In the genomic region with DNA sequence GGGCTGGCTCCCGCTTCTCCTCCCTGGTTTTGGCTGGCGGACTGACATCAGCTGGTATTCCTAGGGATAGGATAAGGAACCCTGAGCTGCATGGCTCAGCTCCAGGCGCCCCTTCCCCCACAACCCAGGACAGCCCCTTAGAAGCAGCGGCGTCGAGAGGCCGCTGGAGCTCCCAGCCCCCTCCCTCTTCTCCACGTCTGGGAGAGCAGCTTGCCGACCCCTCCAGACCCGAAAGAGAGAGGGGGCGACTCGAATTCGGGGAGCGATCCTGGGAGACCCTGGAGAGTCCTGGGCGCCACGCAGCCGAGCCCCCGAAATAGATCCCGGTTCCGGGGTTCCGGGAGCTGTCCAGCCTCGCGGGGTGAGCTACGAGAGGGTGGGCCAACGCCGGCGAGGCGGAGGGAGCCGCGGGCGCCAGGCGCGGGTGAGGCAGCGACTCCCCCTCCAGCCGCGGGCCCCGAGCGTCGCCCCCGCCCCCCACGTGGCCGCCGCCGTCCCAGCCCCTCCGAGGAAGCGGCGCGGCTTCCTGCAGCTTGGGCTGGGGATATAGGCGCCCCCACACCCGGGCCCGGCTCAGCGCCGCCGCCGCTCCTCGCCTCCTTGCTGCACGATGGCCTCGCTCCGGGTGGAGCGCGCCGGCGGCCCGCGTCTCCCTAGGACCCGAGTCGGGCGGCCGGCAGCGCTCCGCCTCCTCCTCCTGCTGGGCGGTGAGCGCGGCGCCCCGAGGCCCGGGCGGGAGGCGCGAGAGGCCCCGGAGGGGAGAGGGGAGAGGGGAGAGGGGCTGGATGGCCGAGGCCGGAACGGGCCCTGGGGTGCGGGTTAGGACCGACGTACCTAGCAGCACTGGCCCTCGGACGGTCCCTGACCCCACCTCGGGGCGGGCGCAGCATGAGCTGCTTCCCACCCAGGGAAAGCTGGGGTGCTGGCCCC, we compare ENCODE assay signal across 8 cellular contexts. TPM values are rescaled to one million over a fixed set of nuclear protein-coding genes. Genes with fewer than 3 reads are reported as not detected.
A peak's percentile ranks its signal among the peaks of the same experiment; 100 is the strongest.
DNase-seq lines count a peak whose midpoint lies in the region; ATAC-seq and TF ChIP-seq lines count a peak whose summit lies in the region.

A gene with protein sequence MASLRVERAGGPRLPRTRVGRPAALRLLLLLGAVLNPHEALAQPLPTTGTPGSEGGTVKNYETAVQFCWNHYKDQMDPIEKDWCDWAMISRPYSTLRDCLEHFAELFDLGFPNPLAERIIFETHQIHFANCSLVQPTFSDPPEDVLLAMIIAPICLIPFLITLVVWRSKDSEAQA (plus strand): TSS at position 576 of the 930 bp plus-strand sequence. CDS start 35 bp downstream, at position 611.

- H3K4me1 Mint-ChIP-seq in T-helper 17 cell (peaks cover 8% of the 10 kb centered on the region), neural progenitor cell (peaks cover 17% of the 10 kb centered on the region)
- H3K4me1 Mint-ChIP-seq in activated CD4-positive, alpha-beta memory T cell treated with anti-CD3 and anti-CD28 coated beads for 36 hours (ENCODE audit: low read depth) = peaks cover 5% of the 10 kb centered on the region

- intact Hi-C loops in activated CD4-positive, alpha-beta memory T cell treated with anti-CD3 and anti-CD28 coated beads for 36 hours (cut with micrococcal nuclease) = loop anchor here (5.0 kb wide), 1 partner anchor 54 kb away; no protein-coding TSS in a partner anchor

- H3K27ac Mint-ChIP-seq in T-helper 17 cell (no peak within 1 kb of the TSS), neural progenitor cell (no peak within 1 kb of the TSS)
- H3K27ac Mint-ChIP-seq in activated CD4-positive, alpha-beta memory T cell treated with anti-CD3 and anti-CD28 coated beads for 36 hours = no peak within 1 kb of the TSS

- ATAC-seq in T-helper 17 cell = peak; percentile 43

- POLR2A ChIA-PET in activated CD4-positive, alpha-beta memory T cell treated with anti-CD3 and anti-CD28 coated beads for 36 hours (lab: Charles Lee) = interaction anchor here (2.1 kb wide), 1 partner anchor 12 kb away, joined by 6 read pairs; a partner anchor contains a TSS

- DNase-seq in NCI-H748 (lab: John Stamatoyannopoulos, UW; ENCODE audit: unreplicated experiment) (peak; percentile 63), NCI-H748 treated with DMSO at 0.1 percent for 48 hours (lab: John Stamatoyannopoulos, UW) (no peak), T-helper 17 cell (peak in 1 of 3 donors; percentile 17), fibroblast of villous mesenchyme (ENCODE audit: low read depth) (no peak), neural progenitor cell (ENCODE audit: low spot score) (peak; percentile 75), MV-4-11 (lab: John Stamatoyannopoulos, UW) (no peak), HT-29 (ENCODE audit: low spot score) (no peak)
- DNase-seq in activated CD4-positive, alpha-beta memory T cell treated with anti-CD3 and anti-CD28 coated beads for 36 hours = no peak

- H3K4me3 Mint-ChIP-seq in T-helper 17 cell (peak within 1 kb of the TSS; percentile 76), neural progenitor cell (peak within 1 kb of the TSS; percentile 79)
- H3K4me3 Mint-ChIP-seq in activated CD4-positive, alpha-beta memory T cell treated with anti-CD3 and anti-CD28 coated beads for 36 hours = no peak within 1 kb of the TSS

- H4K20me1 ChIP-seq in neural progenitor cell (ENCODE audit: low read depth) = no peaks in the 10 kb centered on the region

- no peaks in the 10 kb centered on the region for H3K36me3 ChIP-seq in neural progenitor cell

- H3K4me2 ChIP-seq in neural progenitor cell = peak within 1 kb of the TSS; percentile 88

- peaks cover 16% of the 10 kb centered on the region for H3K4me1 ChIP-seq in neural progenitor cell

- peak within 1 kb of the TSS; percentile 50 for H3K4me3 ChIP-seq in fibroblast of villous mesenchyme (ENCODE audit: low read depth, low read length)
- peak within 1 kb of the TSS; percentile 58 for H3K4me3 ChIP-seq in neural progenitor cell

- TF ChIP-seq CTCF in fibroblast of villous mesenchyme (IDR thresholded peaks at IDR 0.05; ENCODE audit: insufficient read depth, low read depth, low read length) (no peak), neural progenitor cell (IDR thresholded peaks at IDR 0.05) (no peak)

- H3K27me3 Mint-ChIP-seq in T-helper 17 cell (peaks cover 71% of the 10 kb centered on the region), neural progenitor cell (ENCODE audit: insufficient read depth, low read depth) (peaks cover 28% of the 10 kb centered on the region)
- peaks cover 49% of the 10 kb centered on the region for H3K27me3 Mint-ChIP-seq in activated CD4-positive, alpha-beta memory T cell treated with anti-CD3 and anti-CD28 coated beads for 36 hours

- H3K9ac ChIP-seq in neural progenitor cell = no peak within 1 kb of the TSS

- no peak within 1 kb of the TSS for H3K27ac ChIP-seq in neural progenitor cell

- H3F3A ChIP-seq in neural progenitor cell (ENCODE audit: low read depth) = peaks cover 2% of the 10 kb centered on the region

- H3K9me3 Mint-ChIP-seq in neural progenitor cell = no peaks in the 10 kb centered on the region
- H3K9me3 Mint-ChIP-seq in activated CD4-positive, alpha-beta memory T cell treated with anti-CD3 and anti-CD28 coated beads for 36 hours = no peaks in the 10 kb centered on the region

- CTCF ChIA-PET in activated CD4-positive, alpha-beta memory T cell treated with anti-CD3 and anti-CD28 coated beads for 36 hours (lab: Charles Lee) = interaction anchor here (1.1 to 5.6 kb wide), 10 partner anchors 12 to 213 kb away, joined by 3 to 90 read pairs (median 5); a partner anchor contains a TSS

- H2AFZ ChIP-seq in neural progenitor cell (replicated peaks) = peak within 1 kb of the TSS; percentile 85

- H3K9me3 ChIP-seq in T-helper 17 cell (ENCODE audit: control insufficient read depth, low read length, poor library complexity, severe bottlenecking) (no peaks in the 10 kb centered on the region), neural progenitor cell (ENCODE audit: low read depth) (no peaks in the 10 kb centered on the region)

- H3K36me3 Mint-ChIP-seq in T-helper 17 cell (ENCODE audit: low read depth) (peaks cover 6% of the 10 kb centered on the region), neural progenitor cell (peaks cover 1% of the 10 kb centered on the region)
- no peaks in the 10 kb centered on the region for H3K36me3 Mint-ChIP-seq in activated CD4-positive, alpha-beta memory T cell treated with anti-CD3 and anti-CD28 coated beads for 36 hours

- H3K79me2 ChIP-seq in neural progenitor cell (ENCODE audit: low read depth) = no peaks in the 10 kb centered on the region

- peaks cover 51% of the 10 kb centered on the region for H3K27me3 ChIP-seq in neural progenitor cell

RNA-seq across cellular contexts. Expression of the gene that starts here (rescaled TPM):
- total RNA-seq in T-helper 17 cell = not detected
- not detected in 2 replicates for total RNA-seq in fibroblast of villous mesenchyme
- total RNA-seq in neural progenitor cell (ENCODE audit: low replicate concordance) = 0.51 and 5.8 TPM in 2 replicates
- not detected in 2 replicates for total RNA-seq in HT-29 (2014; rRNA removed; shearing (Covaris generic))
- not detected for total RNA-seq in activated CD4-positive, alpha-beta memory T cell treated with anti-CD3 and anti-CD28 coated beads for 36 hours

Comparison
In these comparisons a context has a peak if more than half of its experiments do, and no peak if none do; other contexts are left out.
1. DNase-seq: peak in NCI-H748 (single experiment) and neural progenitor cell (single experiment); none in NCI-H748 treated with DMSO at 0.1 percent for 48 hours (single experiment), fibroblast of villous mesenchyme (single experiment), MV-4-11 (single experiment), HT-29 (single experiment) and activated CD4-positive, alpha-beta memory T cell treated with anti-CD3 and anti-CD28 coated beads for 36 hours (single experiment).
2. Peak in ATAC-seq in T-helper 17 cell; RNA of the gene not detected or under 1 TPM.